In genomic region chr2:212288308-212288707, GRCh38 we compare ENCODE assay signal across 28 cellular contexts.
"Had no signal": no experiment of that assay in that cellular context is flagged by ENCODE, and none has a peak within 500 bp of the region (broad histone marks: within the 10 kb centered on the region; RNA-seq: fewer than 3 reads in every experiment).

No MANE protein-coding gene starts in this region.

- H3K4me3 Mint-ChIP-seq: activated naive CD4-positive, alpha-beta T cell treated with anti-CD3 and anti-CD28 coated beads for 36 hours; activated naive CD8-positive, alpha-beta T cell treated with anti-CD3 and anti-CD28 coated beads for 36 hours; activated T-helper 1 cell treated with anti-CD3 and anti-CD28 coated beads, Interleukin-12 subunit alpha, Interleukin-12 subunit beta, Interleukin-2, Interleukin-4 antibody, amounts not matched to agents 30 ng/mL and 10 ng/mL and 1 ng/mL, durations not matched to agents 14 hours and 24 hours and 36 hours; effector memory CD8-positive, alpha-beta T cell; memory B cell; natural killer cell had no signal

- H3K27ac Mint-ChIP-seq: activated naive CD4-positive, alpha-beta T cell treated with anti-CD3 and anti-CD28 coated beads for 36 hours; activated naive CD8-positive, alpha-beta T cell treated with anti-CD3 and anti-CD28 coated beads for 36 hours; activated T-helper 1 cell treated with anti-CD3 and anti-CD28 coated beads, Interleukin-12 subunit alpha, Interleukin-12 subunit beta, Interleukin-2, Interleukin-4 antibody, amounts not matched to agents 30 ng/mL and 10 ng/mL and 1 ng/mL, durations not matched to agents 14 hours and 24 hours and 36 hours; effector memory CD8-positive, alpha-beta T cell; memory B cell; natural killer cell had no signal

- H3K4me1 ChIP-seq: adrenal gland, right atrium auricular region, suprapubic skin, upper lobe of right lung had no signal

- H3K4me1 Mint-ChIP-seq: activated naive CD8-positive, alpha-beta T cell treated with anti-CD3 and anti-CD28 coated beads for 36 hours; memory B cell; natural killer cell had no signal

- H3K36me3 Mint-ChIP-seq: activated naive CD8-positive, alpha-beta T cell treated with anti-CD3 and anti-CD28 coated beads for 36 hours; memory B cell; natural killer cell had no signal

- FAIRE-seq: islet of Langerhans had no signal

- H3K9me3 ChIP-seq: adrenal gland, body of pancreas, heart left ventricle, right atrium auricular region, suprapubic skin, tibial artery, upper lobe of right lung had no signal

- H3K27ac ChIP-seq: adrenal gland, body of pancreas, coronary artery, heart left ventricle, right atrium auricular region, suprapubic skin, tibial artery, upper lobe of right lung had no signal

- H3K27me3 ChIP-seq: adrenal gland, body of pancreas, heart left ventricle, right atrium auricular region, suprapubic skin, tibial artery, upper lobe of right lung had no signal

- DNase-seq: activated CD4-positive, alpha-beta T cell treated with anti-CD3 and anti-CD28 coated beads for 4 hours; activated CD4-positive, alpha-beta T cell treated with anti-CD3 and anti-CD28 coated beads, Interleukin-2, amount 50 U/mL, for 48 hours; activated CD8-positive, alpha-beta memory T cell treated with anti-CD3 and anti-CD28 coated beads, Interleukin-2, amount 50 U/mL, for 4 hours; activated effector memory CD4-positive, alpha-beta T cell treated with anti-CD3 and anti-CD28 coated beads, Interleukin-2, amount 50 U/mL, for 16 hours; activated naive CD4-positive, alpha-beta T cell treated with anti-CD3 and anti-CD28 coated beads for 36 hours; activated naive CD8-positive, alpha-beta T cell treated with anti-CD3 and anti-CD28 coated beads for 36 hours; activated T-cell treated with anti-CD3 and anti-CD28 coated beads, Interleukin-2, amount 50 U/mL, for 1 hour; adrenal gland; aorta; body of pancreas; cerebellar nuclear complex; effector memory CD8-positive, alpha-beta T cell; foreskin fibroblast; hypothalamus; left colon; natural killer cell; stimulated activated CD4-positive, alpha-beta T cell treated with anti-CD3 and anti-CD28 coated beads, Interleukin-15, amount 100 ng/mL, for 24 hours; stimulated activated naive CD4-positive, alpha-beta T cell; tibial artery; upper lobe of right lung had no signal

- H3K36me3 ChIP-seq: adrenal gland, heart left ventricle, right atrium auricular region, suprapubic skin, tibial artery, upper lobe of right lung had no signal

- ATAC-seq: body of pancreas; effector memory CD8-positive, alpha-beta T cell; esophagus mucosa; heart left ventricle; left colon; natural killer cell; upper lobe of right lung had no signal

- H3K9me3 Mint-ChIP-seq: activated naive CD8-positive, alpha-beta T cell treated with anti-CD3 and anti-CD28 coated beads for 36 hours; activated T-helper 1 cell treated with anti-CD3 and anti-CD28 coated beads, Interleukin-12 subunit alpha, Interleukin-12 subunit beta, Interleukin-2, Interleukin-4 antibody, amounts not matched to agents 30 ng/mL and 10 ng/mL and 1 ng/mL, durations not matched to agents 14 hours and 24 hours and 36 hours; memory B cell had no signal

- H3K27me3 Mint-ChIP-seq: activated naive CD8-positive, alpha-beta T cell treated with anti-CD3 and anti-CD28 coated beads for 36 hours; effector memory CD8-positive, alpha-beta T cell; memory B cell had no signal

- H3K4me3 ChIP-seq: adrenal gland, body of pancreas, coronary artery, heart left ventricle, right atrium auricular region, suprapubic skin, tibial artery, upper lobe of right lung had no signal
